ENCODE assay signal across 8 cellular contexts in the genomic region with DNA sequence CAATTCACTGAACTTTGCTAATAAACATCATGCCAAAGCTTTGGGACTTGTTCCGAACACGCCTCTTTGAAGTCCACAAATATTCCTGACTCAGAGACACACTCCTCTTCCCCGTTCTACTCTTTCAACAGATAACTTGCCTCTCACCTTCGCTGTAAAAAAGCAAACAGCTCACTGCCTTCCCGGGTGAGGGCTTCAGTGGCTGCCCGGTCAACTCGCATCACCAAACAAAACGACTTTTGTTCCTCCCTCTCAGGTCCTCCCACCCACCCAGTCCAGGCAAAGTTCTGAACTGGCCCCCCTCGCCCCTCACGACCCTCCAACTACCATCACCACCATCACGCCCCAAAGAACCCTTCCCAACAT. TPM values are rescaled to one million over a fixed set of nuclear protein-coding genes. Genes with fewer than 3 reads are reported as not detected.
A peak's percentile ranks its signal among the peaks of the same experiment; 100 is the strongest.
DNase-seq lines count a peak whose midpoint lies in the region; ATAC-seq, FAIRE-seq and TF ChIP-seq lines count a peak whose summit lies in the region.

No MANE protein-coding gene starts in this region.

- FAIRE-seq in kidney (lab: Jason Lieb, UNC) = no peak

- 2 to 4% (median 3%) methylated on average over 11 of the region's 11 CpGs for WGBS in adrenal gland, 4 donors
- 3% methylated on average over 11 of the region's 11 CpGs for WGBS in thyroid gland, 2 donors

- no peak for TF ChIP-seq CTCF in adrenal gland (IDR thresholded peaks at IDR 0.05)
- no peak for TF ChIP-seq CTCF in kidney (IDR thresholded peaks at IDR 0.05; ENCODE audit: borderline replicate concordance, extremely low read depth, insufficient read depth)
- peak in 1 of 6 experiments; percentile 8 for TF ChIP-seq CTCF in thyroid gland (IDR thresholded peaks at IDR 0.05)

- no peaks in the 10 kb centered on the region for H3K36me3 ChIP-seq in adrenal gland (replicated peaks in 1 of 2)
- peaks cover 4 to 17% of the 10 kb centered on the region in 2 donors for H3K36me3 ChIP-seq in kidney (ENCODE audit: control insufficient read depth in 1 of 2, insufficient read depth in 2 of 2, low read length in 2 of 2)
- peaks cover 7 to 20% of the 10 kb centered on the region in 2 donors for H3K36me3 ChIP-seq in thyroid gland
- H3K36me3 ChIP-seq in Karpas-422 (ENCODE audit: insufficient read depth, low read length) = no peaks in the 10 kb centered on the region

- TF ChIP-seq POLR2A in adrenal gland (IDR thresholded peaks at IDR 0.05) = no peak
- no peak for TF ChIP-seq POLR2A in thyroid gland (IDR thresholded peaks at IDR 0.05)

- H3K4me3 ChIP-seq in adrenal gland (peak overlapping the region in 1 of 4 donors; percentile 79), kidney (ENCODE audit: low read length in 2 of 2) (peak overlapping the region; percentile 68 to 80), thyroid gland (replicated peaks in 1 of 3) (peak overlapping the region in 1 of 3 donors; percentile 26), Karpas-422 (ENCODE audit: low read length) (no peak overlapping the region)

- H3K4me1 ChIP-seq in adrenal gland (replicated peaks in 1 of 2) = peaks cover 12 to 16% of the 10 kb centered on the region in 2 donors
- peaks cover 0 to 17% of the 10 kb centered on the region in 2 donors for H3K4me1 ChIP-seq in kidney (ENCODE audit: control insufficient read depth in 1 of 2, insufficient read depth in 1 of 2, low read depth in 1 of 2, low read length in 2 of 2)
- H3K4me1 ChIP-seq in thyroid gland = peaks cover 32 to 33% of the 10 kb centered on the region in 2 donors
- no peaks in the 10 kb centered on the region for H3K4me1 ChIP-seq in Karpas-422 (ENCODE audit: low read length)

- CTCF ChIA-PET in activated naive CD4-positive, alpha-beta T cell treated with anti-CD3 and anti-CD28 coated beads for 36 hours (lab: Charles Lee) = interaction anchor here (0.7 to 2.5 kb wide), 2 partner anchors 117 to 122 kb away, joined by 3 to 6 read pairs; no protein-coding TSS in a partner anchor

- H3K27me3 ChIP-seq in adrenal gland (no peaks in the 10 kb centered on the region), thyroid gland (no peaks in the 10 kb centered on the region), Karpas-422 (ENCODE audit: low read length) (no peaks in the 10 kb centered on the region)

- DNase-seq in activated naive CD4-positive, alpha-beta T cell treated with anti-CD3 and anti-CD28 coated beads for 36 hours = no peak
- no peak for DNase-seq in activated naive CD4-positive, alpha-beta T cell (lab: John Stamatoyannopoulos, UW)
- DNase-seq in adrenal gland (peak in 4 of 7 donors; percentile 6 to 29 (median 26)), kidney (no peak), thyroid gland (peak; percentile 46 to 57), hepatic stellate cell (ENCODE audit: low spot score) (no peak), Karpas-422 (no peak)

- no peaks in the 10 kb centered on the region for H3K9me3 Mint-ChIP-seq in activated naive CD4-positive, alpha-beta T cell treated with anti-CD3 and anti-CD28 coated beads for 36 hours

- H3K9me2 ChIP-seq in Karpas-422 (replicated peaks; ENCODE audit: insufficient read depth, low read length) = no peaks in the 10 kb centered on the region

- H4K20me1 ChIP-seq in Karpas-422 (ENCODE audit: insufficient read depth, low read depth, low read length) = no peaks in the 10 kb centered on the region

- no peaks in the 10 kb centered on the region for H3K36me3 Mint-ChIP-seq in activated naive CD4-positive, alpha-beta T cell treated with anti-CD3 and anti-CD28 coated beads for 36 hours (ENCODE audit: low read depth)

- H3K27me3 Mint-ChIP-seq in activated naive CD4-positive, alpha-beta T cell treated with anti-CD3 and anti-CD28 coated beads for 36 hours (ENCODE audit: low read depth) = peaks cover 70% of the 10 kb centered on the region

- H3K4me3 Mint-ChIP-seq in activated naive CD4-positive, alpha-beta T cell treated with anti-CD3 and anti-CD28 coated beads for 36 hours = peak overlapping the region; percentile 65

- no peak for ATAC-seq in GM21515 (IDR thresholded peaks at IDR 0.05; ENCODE audit: unreplicated experiment)

- peaks cover 25% of the 10 kb centered on the region for H3K4me1 Mint-ChIP-seq in activated naive CD4-positive, alpha-beta T cell treated with anti-CD3 and anti-CD28 coated beads for 36 hours (ENCODE audit: low read depth)

- no peak overlapping the region for H3K27ac Mint-ChIP-seq in activated naive CD4-positive, alpha-beta T cell treated with anti-CD3 and anti-CD28 coated beads for 36 hours

- H3K27ac ChIP-seq in adrenal gland (peak overlapping the region in 3 of 5 donors; percentile 59 to 95 (median 89)), kidney (ENCODE audit: low read depth in 2 of 2, low read length in 2 of 2) (peak overlapping the region; percentile 90 to 98), thyroid gland (peak overlapping the region; percentile 86 to 99 (median 99)), Karpas-422 (ENCODE audit: low read length) (no peak overlapping the region)

- H3K9ac ChIP-seq in kidney (ENCODE audit: low read length in 2 of 2) (peak overlapping the region; percentile 59 to 76), Karpas-422 (ENCODE audit: low read length) (no peak overlapping the region)

- intact Hi-C loops in activated naive CD4-positive, alpha-beta T cell treated with anti-CD3 and anti-CD28 coated beads for 36 hours (cut with micrococcal nuclease) = loop anchor here (1.0 to 2.0 kb wide), 3 partner anchors 301 to 635 kb away; a partner anchor contains a TSS
- intact Hi-C loops in adrenal gland (cut with DNase I) = loop anchor here in 1 of 2 donors (2.0 kb wide), 1 partner anchor 271 kb away; no protein-coding TSS in a partner anchor
- intact Hi-C loops in kidney (cut with DNase I) = no loop called here
- intact Hi-C loops in thyroid gland (cut with DNase I) = loop anchor here (10.0 kb wide), 2 partner anchors 115 to 275 kb away; no protein-coding TSS in a partner anchor

- H3K4me2 ChIP-seq in Karpas-422 (ENCODE audit: low read depth, low read length, poor library complexity, severe bottlenecking) = no peak overlapping the region

- H3K9me3 ChIP-seq in adrenal gland (replicated peaks in 1 of 3) = no peaks in the 10 kb centered on the region
- H3K9me3 ChIP-seq in kidney (ENCODE audit: control insufficient read depth in 1 of 2, low read length in 2 of 2) = no peaks in the 10 kb centered on the region
- H3K9me3 ChIP-seq in thyroid gland = no peaks in the 10 kb centered on the region
- H3K9me3 ChIP-seq in Karpas-422 (ENCODE audit: low read length) = no peaks in the 10 kb centered on the region

- no peak overlapping the region for H2AFZ ChIP-seq in Karpas-422 (ENCODE audit: low read length)

- no peaks in the 10 kb centered on the region for H3K79me2 ChIP-seq in Karpas-422 (ENCODE audit: low read length)

RNA-seq across cellular contexts. Expression of a gene that starts 0.5 kb away (rescaled TPM):
- not detected for total RNA-seq in activated naive CD4-positive, alpha-beta T cell treated with anti-CD3 and anti-CD28 coated beads for 36 hours
- total RNA-seq in adrenal gland (100 to 1,000 TPM in 2 of 8 donors, 10 to 100 TPM in 6; 17.1 to 152 (median 43.6) TPM), kidney (61.3 TPM), thyroid gland (10 to 100 TPM; 20.6 to 63.4 (median 47.6) TPM)
- polyA plus RNA-seq in adrenal gland (100 to 1,000 TPM in 1 of 3 donors, 10 to 100 TPM in 2; 64.6 to 125 (median 90.4) TPM), kidney (ENCODE audit: insufficient read depth, low read depth, low replicate concordance) (79.1 TPM)
- 0.07 TPM in 1 of 2 replicates, not detected in the other for total RNA-seq in Karpas-422 (2014; rRNA removed; shearing (Covaris generic); ENCODE audit: low replicate concordance)

Comparison
In these comparisons a context has a peak if more than half of its experiments do, and no peak if none do; other contexts are left out.
1. DNase-seq: peak in adrenal gland (4 of 7) and thyroid gland (2 of 2); none in activated naive CD4-positive, alpha-beta T cell treated with anti-CD3 and anti-CD28 coated beads for 36 hours (single experiment), activated naive CD4-positive, alpha-beta T cell (0 of 4), kidney (single experiment), hepatic stellate cell (single experiment) and Karpas-422 (single experiment).
2. RNA of a gene that starts 0.5 kb away (total RNA-seq): 61.3 TPM in kidney (single experiment), 20.6 to 63.4 TPM in thyroid gland and 17.1 to 152 TPM in adrenal gland; not detected in activated naive CD4-positive, alpha-beta T cell treated with anti-CD3 and anti-CD28 coated beads for 36 hours and 0.07 TPM in Karpas-422; every median in the first group is over 10 times any median in the second.